Comparison of ENCODE assay signal across 8 cellular contexts in the genomic region with DNA sequence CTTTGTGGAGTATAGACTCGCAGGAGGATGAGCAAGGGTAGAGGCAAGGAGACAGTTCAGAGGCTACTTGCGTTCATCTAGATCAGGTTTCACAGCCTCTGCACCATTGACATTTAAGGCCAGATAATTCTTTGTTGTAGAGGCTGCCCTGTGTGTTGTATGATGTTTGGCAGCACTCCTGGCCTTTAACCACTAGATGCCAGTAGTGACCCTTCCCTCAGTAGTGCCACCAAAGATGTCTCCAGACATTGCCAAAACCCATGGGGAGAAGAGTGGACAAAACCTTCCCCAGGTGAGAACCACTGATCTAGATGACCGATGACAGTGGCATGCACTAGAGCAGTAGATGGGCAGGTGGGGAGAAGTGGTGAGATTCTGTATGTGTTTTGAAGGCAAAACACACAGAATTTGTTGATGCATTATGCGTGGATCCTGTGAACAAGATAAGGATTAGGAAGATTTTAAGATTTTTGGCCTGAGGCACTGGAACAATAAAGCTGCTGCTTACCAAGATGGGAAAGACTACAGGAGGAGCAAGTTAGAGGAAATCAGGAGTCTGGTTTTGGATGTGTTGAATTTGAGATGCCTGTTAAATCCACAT. TPM values are rescaled to one million over a fixed set of nuclear protein-coding genes. Genes with fewer than 3 reads are reported as not detected.
DNase-seq lines count a peak whose midpoint lies in the region; ATAC-seq and TF ChIP-seq lines count a peak whose summit lies in the region.

No MANE protein-coding gene starts in this region.

- DNase-seq in activated CD4-positive, alpha-beta T cell treated with anti-CD3 and anti-CD28 coated beads for 48 hours, result peak; percentile 13
- no peak for DNase-seq in activated CD4-positive, alpha-beta T cell treated with anti-CD3 and anti-CD28 coated beads, Interleukin-2, amount 10 ng/mL, durations not matched to agents 24 days and 14 days
- peak in 50 of 76 experiments; percentile 2 to 61 (median 25) for DNase-seq in HUDEP-2 (lab: John Stamatoyannopoulos, UW; ENCODE audit: unreplicated experiment in 76 of 76)
- DNase-seq in RWPE2 (ENCODE audit: low spot score), result no peak
- peak; percentile 47 for DNase-seq in fibroblast of mammary gland (ENCODE audit: low read depth)
- DNase-seq in neural progenitor cell (ENCODE audit: low spot score), result peak; percentile 70

- no peaks in the 10 kb centered on the region for H3K27me3 ChIP-seq in RWPE2 (ENCODE audit: insufficient read depth, poor library complexity, severe bottlenecking)
- H3K27me3 ChIP-seq in neural progenitor cell, result no peaks in the 10 kb centered on the region

- ATAC-seq in RWPE2 (ENCODE audit: low read depth), result peak; percentile 38; the same call in 2 of the 3 replicates
- ATAC-seq in HG02610 (IDR thresholded peaks at IDR 0.05; ENCODE audit: unreplicated experiment), result no peak
- no peak for ATAC-seq in HG03442 (IDR thresholded peaks at IDR 0.05; ENCODE audit: unreplicated experiment)

- H3K4me3 Mint-ChIP-seq in activated CD4-positive, alpha-beta T cell treated with anti-CD3 and anti-CD28 coated beads, Interleukin-2, amount 10 ng/mL, durations not matched to agents 24 days and 14 days, result no peak overlapping the region
- H3K4me3 Mint-ChIP-seq in neural progenitor cell, result no peak overlapping the region

- no peak overlapping the region for H3K4me2 ChIP-seq in neural progenitor cell

- H3K36me3 ChIP-seq in RWPE2 (ENCODE audit: low read depth), result no peaks in the 10 kb centered on the region
- no peaks in the 10 kb centered on the region for H3K36me3 ChIP-seq in neural progenitor cell

- H3K4me1 ChIP-seq in RWPE2 (ENCODE audit: insufficient read depth, poor library complexity, severe bottlenecking), result peaks cover 5% of the 10 kb centered on the region
- no peaks in the 10 kb centered on the region for H3K4me1 ChIP-seq in neural progenitor cell

- H3K79me2 ChIP-seq in neural progenitor cell (ENCODE audit: low read depth), result no peaks in the 10 kb centered on the region

- peaks cover 10% of the 10 kb centered on the region for H3K27me3 Mint-ChIP-seq in activated CD4-positive, alpha-beta T cell treated with anti-CD3 and anti-CD28 coated beads, Interleukin-2, amount 10 ng/mL, durations not matched to agents 24 days and 14 days
- H3K27me3 Mint-ChIP-seq in neural progenitor cell (ENCODE audit: insufficient read depth, low read depth), result peaks cover 3% of the 10 kb centered on the region

- no peaks in the 10 kb centered on the region for H3K36me3 Mint-ChIP-seq in activated CD4-positive, alpha-beta T cell treated with anti-CD3 and anti-CD28 coated beads, Interleukin-2, amount 10 ng/mL, durations not matched to agents 24 days and 14 days (ENCODE audit: low read depth)
- no peaks in the 10 kb centered on the region for H3K36me3 Mint-ChIP-seq in neural progenitor cell

- TF ChIP-seq CTCF in RWPE2 (IDR thresholded peaks at IDR 0.05; ENCODE audit: poor library complexity, severe bottlenecking), result peak; percentile 53
- peak; percentile 52 for TF ChIP-seq CTCF in fibroblast of mammary gland (conservative IDR thresholded peaks at IDR 0.05; ENCODE audit: control insufficient read depth, insufficient read depth, low read depth, low read length)
- TF ChIP-seq CTCF in neural progenitor cell (IDR thresholded peaks at IDR 0.05), result peak; percentile 63

- intact Hi-C loops in activated CD4-positive, alpha-beta T cell treated with anti-CD3 and anti-CD28 coated beads, Interleukin-2, amount 10 ng/mL, durations not matched to agents 24 days and 14 days (cut with micrococcal nuclease), result no loop called here

- no peaks in the 10 kb centered on the region for H3F3A ChIP-seq in neural progenitor cell (ENCODE audit: low read depth)

- no peaks in the 10 kb centered on the region for H3K4me1 Mint-ChIP-seq in activated CD4-positive, alpha-beta T cell treated with anti-CD3 and anti-CD28 coated beads, Interleukin-2, amount 10 ng/mL, durations not matched to agents 24 days and 14 days
- H3K4me1 Mint-ChIP-seq in neural progenitor cell, result no peaks in the 10 kb centered on the region

- no peaks in the 10 kb centered on the region for H3K9me3 Mint-ChIP-seq in activated CD4-positive, alpha-beta T cell treated with anti-CD3 and anti-CD28 coated beads, Interleukin-2, amount 10 ng/mL, durations not matched to agents 24 days and 14 days
- peaks cover 2% of the 10 kb centered on the region for H3K9me3 Mint-ChIP-seq in neural progenitor cell

- no peak overlapping the region for H3K27ac Mint-ChIP-seq in activated CD4-positive, alpha-beta T cell treated with anti-CD3 and anti-CD28 coated beads, Interleukin-2, amount 10 ng/mL, durations not matched to agents 24 days and 14 days
- H3K27ac Mint-ChIP-seq in neural progenitor cell, result no peak overlapping the region

- H3K4me3 ChIP-seq in RWPE2 (ENCODE audit: severe bottlenecking) (no peak overlapping the region), fibroblast of mammary gland (ENCODE audit: control insufficient read depth, low read depth, low read length) (no peak overlapping the region), neural progenitor cell (no peak overlapping the region)

- H3K9me3 ChIP-seq in RWPE2 (ENCODE audit: severe bottlenecking), result no peaks in the 10 kb centered on the region
- H3K9me3 ChIP-seq in neural progenitor cell (ENCODE audit: low read depth), result no peaks in the 10 kb centered on the region

- H4K20me1 ChIP-seq in neural progenitor cell (ENCODE audit: low read depth), result no peaks in the 10 kb centered on the region

- H3K27ac ChIP-seq in RWPE2 (ENCODE audit: poor library complexity, severe bottlenecking) (no peak overlapping the region), neural progenitor cell (no peak overlapping the region)

- H3K9ac ChIP-seq in neural progenitor cell, result no peak overlapping the region

- peak overlapping the region; percentile 83 for H2AFZ ChIP-seq in neural progenitor cell (replicated peaks)

RNA-seq across cellular contexts. Expression of a gene that starts 9.9 kb away (rescaled TPM):
- 44.1 and 47.4 TPM in 2 replicates for total RNA-seq in activated CD4-positive, alpha-beta T cell treated with anti-CD3 and anti-CD28 coated beads, Interleukin-2, amount 10 ng/mL, durations not matched to agents 24 days and 14 days
- total RNA-seq in neural progenitor cell (ENCODE audit: low replicate concordance), result 33.5 and 38.9 TPM in 2 replicates

Comparison
In these comparisons a context has a peak if more than half of its experiments do, and no peak if none do; other contexts are left out.
1. DNase-seq: peak in activated CD4-positive, alpha-beta T cell treated with anti-CD3 and anti-CD28 coated beads for 48 hours (single experiment), HUDEP-2 (50 of 76), fibroblast of mammary gland (single experiment) and neural progenitor cell (single experiment); none in activated CD4-positive, alpha-beta T cell treated with anti-CD3 and anti-CD28 coated beads, Interleukin-2, amount 10 ng/mL, durations not matched to agents 24 days and 14 days (single experiment) and RWPE2 (single experiment).
2. Peak in every context shown above with its lines, with median percentiles within 50 percentile points of each other: CTCF ChIP-seq.